Comparison of ENCODE assay signal across 15 cellular contexts in genomic region chr2:234676109-234676858, GRCh38.
DNase-seq lines count a peak whose midpoint lies in the region; ATAC-seq, FAIRE-seq and TF ChIP-seq lines count a peak whose summit lies in the region.
"Had no signal": no experiment of that assay in that cellular context is flagged by ENCODE, and none has a peak within 500 bp of the region (broad histone marks: within the 10 kb centered on the region; RNA-seq: fewer than 3 reads in every experiment).

No MANE protein-coding gene starts in this region.

- peak; percentile 78 for FAIRE-seq in keratinocyte (lab: Jason Lieb, UNC)

- no peaks in the 10 kb centered on the region for H3K27me3 Mint-ChIP-seq in MCF 10A (ENCODE audit: insufficient read depth, unreplicated experiment)
- H3K27me3 Mint-ChIP-seq: activated CD8-positive, alpha-beta T cell treated with anti-CD3 and anti-CD28 coated beads for 36 hours had no signal

- peaks cover 49% of the 10 kb centered on the region for H3K4me1 ChIP-seq in mammary epithelial cell (ENCODE audit: insufficient read depth, low read length)
- H3K4me1 ChIP-seq in keratinocyte (ENCODE audit: control insufficient read depth, extremely low read depth, insufficient read depth, low read length): peaks cover 50% of the 10 kb centered on the region
- peaks cover 16% of the 10 kb centered on the region for H3K4me1 ChIP-seq in lower lobe of right lung
- H3K4me1 ChIP-seq: breast epithelium had no signal

- H3K4me1 Mint-ChIP-seq in MCF 10A (ENCODE audit: insufficient read depth, unreplicated experiment): peaks cover 20% of the 10 kb centered on the region

- no peaks in the 10 kb centered on the region for H3K9me3 ChIP-seq in mammary epithelial cell (replicated peaks; ENCODE audit: insufficient read depth, low read length)
- H3K9me3 ChIP-seq in keratinocyte (ENCODE audit: control insufficient read depth, low read depth, low read length): no peaks in the 10 kb centered on the region
- no peaks in the 10 kb centered on the region for H3K9me3 ChIP-seq in lower lobe of right lung
- H3K9me3 ChIP-seq: breast epithelium, neutrophil, tibial nerve had no signal

- no peak overlapping the region for H3K4me3 ChIP-seq in mammary epithelial cell (replicated peaks in 1 of 3; ENCODE audit: insufficient read depth in 1 of 3, low read depth in 2 of 3, low read length in 3 of 3)
- no peak overlapping the region for H3K4me3 ChIP-seq in keratinocyte (ENCODE audit: control insufficient read depth in 2 of 3, extremely low read depth in 1 of 3, insufficient read depth in 2 of 3, low read depth in 1 of 3, low read length in 3 of 3)
- H3K4me3 ChIP-seq in lower lobe of right lung: no peak overlapping the region
- H3K4me3 ChIP-seq: breast epithelium, tibial nerve had no signal

- no peak for ATAC-seq in stimulated activated naive CD8-positive, alpha-beta T cell treated with anti-CD3 and anti-CD28 coated beads, Interleukin-15, Interleukin-2, amounts not matched to agents 100 U/mL and 50 U/mL, for 24 hours
- ATAC-seq in lower lobe of right lung: no peak
- ATAC-seq: activated CD8-positive, alpha-beta T cell treated with anti-CD3 and anti-CD28 coated beads for 36 hours had no signal

- H4K20me1 ChIP-seq in mammary epithelial cell (ENCODE audit: insufficient read depth, low read length): no peaks in the 10 kb centered on the region
- no peaks in the 10 kb centered on the region for H4K20me1 ChIP-seq in keratinocyte (ENCODE audit: control insufficient read depth, extremely low read depth, insufficient read depth, low read length)

- H3K36me3 ChIP-seq in mammary epithelial cell (ENCODE audit: insufficient read depth, low read length) (no peaks in the 10 kb centered on the region), keratinocyte (ENCODE audit: control insufficient read depth in 2 of 2, extremely low read depth in 1 of 2, insufficient read depth in 2 of 2, low read length in 2 of 2) (no peaks in the 10 kb centered on the region), lower lobe of right lung (no peaks in the 10 kb centered on the region)
- H3K36me3 ChIP-seq: breast epithelium, neutrophil, tibial nerve had no signal

- CTCF ChIA-PET in mammary epithelial cell (lab: Charles Lee; ENCODE audit: low non-redundant PET): no interaction called here
- CTCF ChIA-PET in MCF 10A (lab: Yijun Ruan, JAX): interaction anchor here (0.6 kb wide), 1 partner anchor 180 kb away, joined by 3 read pairs; no protein-coding TSS in a partner anchor

- H3K9ac ChIP-seq in mammary epithelial cell (ENCODE audit: insufficient read depth, low read length): no peak overlapping the region
- no peak overlapping the region for H3K9ac ChIP-seq in keratinocyte (ENCODE audit: control insufficient read depth, extremely low read depth, insufficient read depth, low read length)

- no peaks in the 10 kb centered on the region for H3K27me3 ChIP-seq in mammary epithelial cell (ENCODE audit: insufficient read depth, low read length)
- no peaks in the 10 kb centered on the region for H3K27me3 ChIP-seq in keratinocyte (ENCODE audit: control insufficient read depth, extremely low read depth, insufficient read depth, low read length)
- H3K27me3 ChIP-seq in lower lobe of right lung (ENCODE audit: low read depth): no peaks in the 10 kb centered on the region
- H3K27me3 ChIP-seq: breast epithelium, neutrophil, tibial nerve had no signal

- DNase-seq in mammary epithelial cell: peak; percentile 22
- DNase-seq in MCF 10A (ENCODE audit: unreplicated experiment): no peak
- peak; percentile 89 for DNase-seq in NCI-H69 (lab: John Stamatoyannopoulos, UW)
- no peak for DNase-seq in keratinocyte (ENCODE audit: low read depth, low spot score)
- no peak for DNase-seq in RPMI8226
- no peak for DNase-seq in stimulated activated naive CD8-positive, alpha-beta T cell treated with anti-CD3 and anti-CD28 coated beads, Interleukin-15, Interleukin-2, amounts not matched to agents 100 U/mL and 50 U/mL, for 24 hours
- no peak for DNase-seq in lower lobe of right lung
- DNase-seq in NOMO-1 (lab: John Stamatoyannopoulos, UW; ENCODE audit: unreplicated experiment in 2 of 2): no peak
- DNase-seq: activated CD8-positive, alpha-beta T cell treated with anti-CD3 and anti-CD28 coated beads for 36 hours; kidney glomerular epithelial cell; T-helper 9 cell had no signal

- H3K27ac Mint-ChIP-seq in MCF 10A (ENCODE audit: low read depth, unreplicated experiment): no peak overlapping the region
- H3K27ac Mint-ChIP-seq: activated CD8-positive, alpha-beta T cell treated with anti-CD3 and anti-CD28 coated beads for 36 hours had no signal

- H3K36me3 Mint-ChIP-seq in MCF 10A (ENCODE audit: insufficient read depth, unreplicated experiment): no peaks in the 10 kb centered on the region

- no peak for TF ChIP-seq CTCF in mammary epithelial cell (conservative IDR thresholded peaks at IDR 0.05 in 1 of 2, IDR thresholded peaks at IDR 0.05 in 1 of 2; ENCODE audit: extremely low read depth in 1 of 2, insufficient read depth in 1 of 2, low read depth in 1 of 2, low read length in 2 of 2)
- no peak for TF ChIP-seq CTCF in MCF 10A (IDR thresholded peaks at IDR 0.05; ENCODE audit: unreplicated experiment)
- TF ChIP-seq CTCF in keratinocyte (optimal IDR thresholded peaks at IDR 0.05 in 1 of 3, IDR thresholded peaks at IDR 0.05 in 1 of 3, conservative IDR thresholded peaks at IDR 0.05 in 1 of 3; ENCODE audit: extremely low read depth in 1 of 3, insufficient read depth in 2 of 3, low read length in 3 of 3): no peak
- no peak for TF ChIP-seq CTCF in lower lobe of right lung (IDR thresholded peaks at IDR 0.05)

- H3K4me3 Mint-ChIP-seq in MCF 10A (ENCODE audit: unreplicated experiment): no peak overlapping the region
- H3K4me3 Mint-ChIP-seq: activated CD8-positive, alpha-beta T cell treated with anti-CD3 and anti-CD28 coated beads for 36 hours had no signal

- in situ Hi-C loops in mammary epithelial cell (cut with MboI; ENCODE audit: low sequenced_read_pairs in 2 of 2): no loop called here

- no peaks in the 10 kb centered on the region for H3K9me1 ChIP-seq in keratinocyte (ENCODE audit: control insufficient read depth, extremely low read depth, insufficient read depth, low read length)

- intact Hi-C loops in mammary epithelial cell (cut with micrococcal nuclease) (no loop called here), MCF 10A (cut with micrococcal nuclease) (loop anchor here (10.0 kb wide), 1 partner anchor 279 kb away; the partner anchor contains the start of gene SH3BP4), lower lobe of right lung (cut with DNase I) (no loop called here)

- no peak overlapping the region for H2AFZ ChIP-seq in mammary epithelial cell (ENCODE audit: low read depth, low read length)
- H2AFZ ChIP-seq in keratinocyte (ENCODE audit: control insufficient read depth, low read length): no peak overlapping the region

- no peaks in the 10 kb centered on the region for H3K9me3 Mint-ChIP-seq in MCF 10A (ENCODE audit: unreplicated experiment)
- H3K9me3 Mint-ChIP-seq: activated CD8-positive, alpha-beta T cell treated with anti-CD3 and anti-CD28 coated beads for 36 hours had no signal

- WGBS in mammary epithelial cell (ENCODE audit: low coverage, missing lambda C conversion rate): 62% methylated on average over 5 of the region's 5 CpGs

- dilution Hi-C loops in mammary epithelial cell (cut with HindIII; ENCODE audit: low sequenced_read_pairs): no loop called here
- dilution Hi-C loops in keratinocyte (cut with MboI; ENCODE audit: extremely low pct_ligation_motif_present, low sequenced_read_pairs): no loop called here

- no TSS peak for BruUV-seq in mammary epithelial cell (replicated peaks; lab: Mats Ljungman, UMichigan)
- BruUV-seq in MCF 10A (replicated peaks; lab: Mats Ljungman, UMichigan): no TSS peak

- POLR2A ChIA-PET in MCF 10A (lab: Yijun Ruan, JAX): no interaction called here

- H3K4me2 ChIP-seq in mammary epithelial cell (ENCODE audit: insufficient read depth, low read depth, low read length): no peak overlapping the region
- H3K4me2 ChIP-seq in keratinocyte (ENCODE audit: control insufficient read depth, extremely low read depth, insufficient read depth, low read depth, low read length): peak overlapping the region; percentile 17

- H3K27ac ChIP-seq in mammary epithelial cell (ENCODE audit: insufficient read depth, low read depth, low read length) (no peak overlapping the region), keratinocyte (ENCODE audit: control insufficient read depth, insufficient read depth, low read length) (no peak overlapping the region), lower lobe of right lung (no peak overlapping the region)
- H3K27ac ChIP-seq: breast epithelium, HL-60, neutrophil, tibial nerve had no signal

- H3K79me2 ChIP-seq in mammary epithelial cell (ENCODE audit: insufficient read depth, low read length) (no peaks in the 10 kb centered on the region), keratinocyte (ENCODE audit: control insufficient read depth, insufficient read depth, low read length) (no peaks in the 10 kb centered on the region)

Comparison
In these comparisons a context has a peak if more than half of its experiments do, and no peak if none do; other contexts are left out.
1. DNase-seq: peak in mammary epithelial cell (single experiment) and NCI-H69 (single experiment); none in MCF 10A (single experiment), keratinocyte (single experiment), RPMI8226 (single experiment), stimulated activated naive CD8-positive, alpha-beta T cell treated with anti-CD3 and anti-CD28 coated beads, Interleukin-15, Interleukin-2, amounts not matched to agents 100 U/mL and 50 U/mL, for 24 hours (single experiment), lower lobe of right lung (single experiment) and NOMO-1 (0 of 2).